ENCODE assay signal across 16 cellular contexts in genomic region chr10:13152286-13152685, GRCh38. TPM values are rescaled to one million over a fixed set of nuclear protein-coding genes. Genes with fewer than 3 reads are reported as not detected.
DNase-seq lines count a peak whose midpoint lies in the region; TF ChIP-seq lines count a peak whose summit lies in the region.
"Had no signal": no experiment of that assay in that cellular context is flagged by ENCODE, and none has a peak within 500 bp of the region (broad histone marks: within the 10 kb centered on the region; RNA-seq: fewer than 3 reads in every experiment).

No MANE protein-coding gene starts in this region.

- H3K4me1 ChIP-seq in trophoblast cell (ENCODE audit: control insufficient read depth in 1 of 2, insufficient read depth in 2 of 2, low read length in 2 of 2) (peaks cover 4 to 9% of the 10 kb centered on the region in 2 experiments), suprapubic skin (no peaks in the 10 kb centered on the region)
- H3K4me1 ChIP-seq: BLaER1 had no signal

- no peak overlapping the region for H3K9ac ChIP-seq in trophoblast cell (ENCODE audit: low read length)
- H3K9ac ChIP-seq: BLaER1, GM23248 had no signal

- H2BK5ac ChIP-seq in trophoblast cell (ENCODE audit: low read depth, low read length, poor library complexity) = peak overlapping the region; percentile 40

- no peak overlapping the region for H3K4me3 ChIP-seq in epithelial cell of esophagus (ENCODE audit: low read length)
- no peak overlapping the region for H3K4me3 ChIP-seq in trophoblast cell (ENCODE audit: low read depth, low read length)
- H3K4me3 ChIP-seq in suprapubic skin = no peak overlapping the region
- H3K4me3 ChIP-seq in MG63 = no peak overlapping the region
- H3K4me3 ChIP-seq: BLaER1, GM23248 had no signal

- H3K36me3 ChIP-seq in trophoblast cell (ENCODE audit: control insufficient read depth in 1 of 2, insufficient read depth in 2 of 2, low read length in 2 of 2) (no peaks in the 10 kb centered on the region), suprapubic skin (no peaks in the 10 kb centered on the region), MG63 (no peaks in the 10 kb centered on the region)
- H3K36me3 ChIP-seq: BLaER1 had no signal

- peak; percentile 15 for DNase-seq in SIG-M5 treated with dmso at 0.1 percent for 504 hours (lab: John Stamatoyannopoulos, UW; ENCODE audit: unreplicated experiment)
- no peak for DNase-seq in SIG-M5 (lab: John Stamatoyannopoulos, UW)
- DNase-seq in epithelial cell of esophagus (ENCODE audit: low read depth) = peak; percentile 40
- peak; percentile 30 to 80 for DNase-seq in trophoblast cell
- no peak for DNase-seq in suprapubic skin (ENCODE audit: low spot score in 2 of 2)
- DNase-seq in MG63 = no peak
- DNase-seq in DMS153 treated with DMSO at 0.1 percent for 48 hours (lab: John Stamatoyannopoulos, UW; ENCODE audit: unreplicated experiment) = no peak
- DNase-seq: 8988T; CD4-positive, alpha-beta memory T cell; DMS153; GDM1; GM23248; HCEC 1CT had no signal

- no peak for TF ChIP-seq EP300 in suprapubic skin (IDR thresholded peaks at IDR 0.05)

- H2AFZ ChIP-seq in trophoblast cell (ENCODE audit: insufficient read depth, low read length, poor library complexity) = no peak overlapping the region
- H2AFZ ChIP-seq: GM23248 had no signal

- H3K27ac ChIP-seq in trophoblast cell (ENCODE audit: low read depth, low read length) = peak overlapping the region; percentile 93
- H3K27ac ChIP-seq in suprapubic skin = no peak overlapping the region
- H3K27ac ChIP-seq: BLaER1, GM23248, HL-60 had no signal

- TF ChIP-seq CTCF in epithelial cell of esophagus (IDR thresholded peaks at IDR 0.05; ENCODE audit: insufficient read depth, low read depth, low read length, missing control alignments) (no peak), suprapubic skin (IDR thresholded peaks at IDR 0.05) (no peak)

- no peak overlapping the region for H3K18ac ChIP-seq in trophoblast cell (ENCODE audit: low read length)

- H3K79me2 ChIP-seq in trophoblast cell (ENCODE audit: control insufficient read depth, insufficient read depth, low read length, poor library complexity) = no peaks in the 10 kb centered on the region

- H3K79me1 ChIP-seq in trophoblast cell (ENCODE audit: low read length) = peaks cover 11% of the 10 kb centered on the region

- H3K27me3 ChIP-seq in trophoblast cell (ENCODE audit: insufficient read depth, low read length) (no peaks in the 10 kb centered on the region), suprapubic skin (no peaks in the 10 kb centered on the region), MG63 (no peaks in the 10 kb centered on the region)
- H3K27me3 ChIP-seq: BLaER1 had no signal

- H3K4me2 ChIP-seq in trophoblast cell (ENCODE audit: low read length) = peak overlapping the region; percentile 38
- H3K4me2 ChIP-seq: BLaER1 had no signal

- no peaks in the 10 kb centered on the region for H3K9me3 ChIP-seq in trophoblast cell (ENCODE audit: insufficient read depth, low read depth, low read length)
- no peaks in the 10 kb centered on the region for H3K9me3 ChIP-seq in suprapubic skin
- H3K9me3 ChIP-seq in MG63 = no peaks in the 10 kb centered on the region
- H3K9me3 ChIP-seq: BLaER1 had no signal

- no peak overlapping the region for H3K23ac ChIP-seq in trophoblast cell (ENCODE audit: low read length)

- H2BK12ac ChIP-seq in trophoblast cell (ENCODE audit: low read length) = no peak overlapping the region

- no peak overlapping the region for H3K4ac ChIP-seq in trophoblast cell (ENCODE audit: low read depth, low read length)

- H4K8ac ChIP-seq in trophoblast cell (ENCODE audit: low read depth, low read length) = peak overlapping the region; percentile 28

- no peak overlapping the region for H2AK5ac ChIP-seq in trophoblast cell (ENCODE audit: low read length)

- peak overlapping the region; percentile 24 for H4K91ac ChIP-seq in trophoblast cell (ENCODE audit: low read depth, low read length)

- no peak for TF ChIP-seq POLR2A in suprapubic skin (IDR thresholded peaks at IDR 0.05)

- peak overlapping the region; percentile 76 for H2BK120ac ChIP-seq in trophoblast cell (ENCODE audit: insufficient read depth, low read length, poor library complexity)

- WGBS in trophoblast cell (ENCODE audit: extremely low coverage, insufficient coverage, insufficient read length) = no CpG with 5 or more reads among the region's 3 CpGs
- WGBS in suprapubic skin = 66% methylated on average over 3 of the region's 3 CpGs

- H4K12ac ChIP-seq in trophoblast cell (ENCODE audit: low read depth, low read length) = no peak overlapping the region

- H3K14ac ChIP-seq in trophoblast cell (ENCODE audit: low read length) = no peak overlapping the region

RNA-seq across cellular contexts. Expression of gene MCM10, which starts 9.1 kb away (rescaled TPM):
- 12.6 and 14.3 TPM in 2 replicates for polyA plus RNA-seq in trophoblast cell (2013)
- total RNA-seq in suprapubic skin = 1 to 10 TPM in 3 of 4 donors, under 1 TPM in 1; 0.36 to 1.7 (median 1.2) TPM
- 16.3 and 27.8 TPM in 2 replicates for total RNA-seq in MG63 (2014; rRNA removed; shearing (Covaris generic); ENCODE audit: low replicate concordance)
- polyA plus RNA-seq: CD14-positive monocyte; CD4-positive, alpha-beta memory T cell had no signal

RNA-seq across cellular contexts. Expression of gene OPTN, which starts 52.3 kb away (rescaled TPM):
- 28.7 and 29.8 TPM in 2 replicates for polyA plus RNA-seq in trophoblast cell (2013)
- total RNA-seq in suprapubic skin = 10 to 100 TPM; 43.7 to 75.6 (median 62.5) TPM
- total RNA-seq in MG63 (2014; rRNA removed; shearing (Covaris generic); ENCODE audit: low replicate concordance) = 12.6 and 14.0 TPM in 2 replicates

Comparison
In these comparisons a context has a peak if more than half of its experiments do, and no peak if none do; other contexts are left out.
1. DNase-seq: peak in SIG-M5 treated with dmso at 0.1 percent for 504 hours (single experiment), epithelial cell of esophagus (single experiment) and trophoblast cell (2 of 2); none in SIG-M5 (single experiment), suprapubic skin (0 of 2), MG63 (single experiment) and DMS153 treated with DMSO at 0.1 percent for 48 hours (single experiment).